Comparison of ENCODE assay signal across 1 cellular context in the genomic region with DNA sequence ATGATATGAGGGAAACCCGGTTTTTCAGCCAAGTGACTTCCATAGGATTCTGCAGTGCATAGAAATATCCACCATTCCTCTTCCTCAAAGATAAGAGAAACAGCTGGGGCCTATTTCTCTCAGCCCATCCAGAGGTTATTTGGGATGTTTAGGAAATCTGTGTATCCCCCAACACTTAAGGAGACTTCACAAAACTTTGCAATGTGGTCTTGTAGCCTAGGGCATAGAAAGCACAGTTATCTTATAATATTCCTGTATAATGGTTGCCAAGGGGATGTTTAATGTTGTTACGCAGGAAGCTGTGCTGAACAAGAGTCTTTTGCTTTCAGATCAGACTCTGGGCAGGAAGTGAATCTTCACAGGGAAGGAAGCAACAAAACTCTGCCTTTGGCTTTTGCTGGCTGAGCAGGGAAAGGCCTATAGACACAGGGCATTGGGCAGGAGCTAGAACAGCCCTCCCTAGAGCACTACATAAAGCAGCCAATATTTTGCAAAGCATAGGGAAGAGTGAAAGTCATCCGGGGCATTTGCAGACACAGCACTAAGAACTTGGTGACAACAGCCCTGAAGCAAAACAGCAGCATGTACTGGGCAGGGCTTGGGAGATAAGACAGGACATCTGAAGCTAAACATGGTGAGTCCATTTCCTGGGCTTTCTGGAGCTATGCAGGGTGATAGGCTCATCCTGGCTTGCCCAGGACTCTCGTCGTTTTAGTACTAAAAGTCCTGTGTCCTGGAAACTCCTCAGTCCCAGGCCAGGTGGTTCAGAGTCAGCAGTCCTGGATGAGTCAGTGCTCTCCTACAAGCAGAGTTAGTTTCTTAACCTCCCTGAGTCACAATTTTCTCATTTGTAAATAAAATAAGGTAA.
TF ChIP-seq lines count a peak whose summit lies in the region.

No MANE protein-coding gene starts in this region.

TF ChIP-seq in HepG2, 621 proteins besides CTCF, POLR2A, EP300 and RAD21 (continued from another document and continues in another):
- TF ChIP-seq SOX13 (IDR thresholded peaks at IDR 0.05): no peak
- TF ChIP-seq SOX13 (CRISPR knock-in tag; conservative IDR thresholded peaks at IDR 0.05 in 1 of 2, IDR thresholded peaks at IDR 0.05 in 1 of 2): peak; percentile 45 to 57; a peak in 1 of 4 replicates
- TF ChIP-seq FOXM1 (CRISPR knock-in tag; IDR thresholded peaks at IDR 0.05): no peak
- TF ChIP-seq, protein P1, sequence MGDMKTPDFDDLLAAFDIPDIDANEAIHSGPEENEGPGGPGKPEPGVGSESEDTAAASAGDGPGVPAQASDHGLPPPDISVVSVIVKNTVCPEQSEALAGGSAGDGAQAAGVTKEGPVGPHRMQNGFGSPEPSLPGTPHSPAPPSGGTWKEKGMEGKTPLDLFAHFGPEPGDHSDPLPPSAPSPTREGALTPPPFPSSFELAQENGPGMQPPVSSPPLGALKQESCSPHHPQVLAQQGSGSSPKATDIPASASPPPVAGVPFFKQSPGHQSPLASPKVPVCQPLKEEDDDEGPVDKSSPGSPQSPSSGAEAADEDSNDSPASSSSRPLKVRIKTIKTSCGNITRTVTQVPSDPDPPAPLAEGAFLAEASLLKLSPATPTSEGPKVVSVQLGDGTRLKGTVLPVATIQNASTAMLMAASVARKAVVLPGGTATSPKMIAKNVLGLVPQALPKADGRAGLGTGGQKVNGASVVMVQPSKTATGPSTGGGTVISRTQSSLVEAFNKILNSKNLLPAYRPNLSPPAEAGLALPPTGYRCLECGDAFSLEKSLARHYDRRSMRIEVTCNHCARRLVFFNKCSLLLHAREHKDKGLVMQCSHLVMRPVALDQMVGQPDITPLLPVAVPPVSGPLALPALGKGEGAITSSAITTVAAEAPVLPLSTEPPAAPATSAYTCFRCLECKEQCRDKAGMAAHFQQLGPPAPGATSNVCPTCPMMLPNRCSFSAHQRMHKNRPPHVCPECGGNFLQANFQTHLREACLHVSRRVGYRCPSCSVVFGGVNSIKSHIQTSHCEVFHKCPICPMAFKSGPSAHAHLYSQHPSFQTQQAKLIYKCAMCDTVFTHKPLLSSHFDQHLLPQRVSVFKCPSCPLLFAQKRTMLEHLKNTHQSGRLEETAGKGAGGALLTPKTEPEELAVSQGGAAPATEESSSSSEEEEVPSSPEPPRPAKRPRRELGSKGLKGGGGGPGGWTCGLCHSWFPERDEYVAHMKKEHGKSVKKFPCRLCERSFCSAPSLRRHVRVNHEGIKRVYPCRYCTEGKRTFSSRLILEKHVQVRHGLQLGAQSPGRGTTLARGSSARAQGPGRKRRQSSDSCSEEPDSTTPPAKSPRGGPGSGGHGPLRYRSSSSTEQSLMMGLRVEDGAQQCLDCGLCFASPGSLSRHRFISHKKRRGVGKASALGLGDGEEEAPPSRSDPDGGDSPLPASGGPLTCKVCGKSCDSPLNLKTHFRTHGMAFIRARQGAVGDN (CRISPR knock-in tag; IDR thresholded peaks at IDR 0.05): no peak
- no peak for TF ChIP-seq XBP1 (CRISPR knock-in tag; IDR thresholded peaks at IDR 0.05)
- no peak for TF ChIP-seq NAIF1 (CRISPR knock-in tag; IDR thresholded peaks at IDR 0.05; ENCODE audit: borderline replicate concordance)
- peak; percentile 63; the same call in 1 of the 2 replicates for TF ChIP-seq HDAC2 (CRISPR knock-in tag; IDR thresholded peaks at IDR 0.05)
- TF ChIP-seq, protein P2, sequence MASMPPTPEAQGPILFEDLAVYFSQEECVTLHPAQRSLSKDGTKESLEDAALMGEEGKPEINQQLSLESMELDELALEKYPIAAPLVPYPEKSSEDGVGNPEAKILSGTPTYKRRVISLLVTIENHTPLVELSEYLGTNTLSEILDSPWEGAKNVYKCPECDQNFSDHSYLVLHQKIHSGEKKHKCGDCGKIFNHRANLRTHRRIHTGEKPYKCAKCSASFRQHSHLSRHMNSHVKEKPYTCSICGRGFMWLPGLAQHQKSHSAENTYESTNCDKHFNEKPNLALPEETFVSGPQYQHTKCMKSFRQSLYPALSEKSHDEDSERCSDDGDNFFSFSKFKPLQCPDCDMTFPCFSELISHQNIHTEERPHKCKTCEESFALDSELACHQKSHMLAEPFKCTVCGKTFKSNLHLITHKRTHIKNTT (CRISPR knock-in tag; IDR thresholded peaks at IDR 0.05): no peak
- TF ChIP-seq PPARG (CRISPR knock-in tag; conservative IDR thresholded peaks at IDR 0.05): 0 out of 2 replicates have a peak, but pooled peaks have one; percentile 13
- TF ChIP-seq ZFP36 (IDR thresholded peaks at IDR 0.05; ENCODE audit: borderline replicate concordance, low read depth, low read length, partially characterized antibody): no peak
- TF ChIP-seq, protein P3, sequence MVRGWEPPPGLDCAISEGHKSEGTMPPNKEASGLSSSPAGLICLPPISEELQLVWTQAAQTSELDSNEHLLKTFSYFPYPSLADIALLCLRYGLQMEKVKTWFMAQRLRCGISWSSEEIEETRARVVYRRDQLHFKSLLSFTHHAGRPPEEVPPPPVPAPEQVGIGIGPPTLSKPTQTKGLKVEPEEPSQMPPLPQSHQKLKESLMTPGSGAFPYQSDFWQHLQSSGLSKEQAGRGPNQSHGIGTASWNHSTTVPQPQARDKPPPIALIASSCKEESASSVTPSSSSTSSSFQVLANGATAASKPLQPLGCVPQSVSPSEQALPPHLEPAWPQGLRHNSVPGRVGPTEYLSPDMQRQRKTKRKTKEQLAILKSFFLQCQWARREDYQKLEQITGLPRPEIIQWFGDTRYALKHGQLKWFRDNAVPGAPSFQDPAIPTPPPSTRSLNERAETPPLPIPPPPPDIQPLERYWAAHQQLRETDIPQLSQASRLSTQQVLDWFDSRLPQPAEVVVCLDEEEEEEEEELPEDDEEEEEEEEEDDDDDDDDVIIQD (CRISPR knock-in tag; IDR thresholded peaks at IDR 0.05; ENCODE audit: low read depth): 0 out of 2 replicates have a peak, but pooled peaks have one; percentile 14
- no peak for TF ChIP-seq ZNF660 (CRISPR knock-in tag; IDR thresholded peaks at IDR 0.05; ENCODE audit: borderline replicate concordance, low read depth)
- 0 out of 3 replicates have a peak, but pooled peaks have one; percentile 37 for TF ChIP-seq MXI1 (IDR thresholded peaks at IDR 0.05; ENCODE audit: borderline replicate concordance, low read depth, low read length)
- peak; percentile 67; the same call in 1 of the 2 replicates for TF ChIP-seq ZNF264 (CRISPR knock-in tag; IDR thresholded peaks at IDR 0.05)
- TF ChIP-seq RBFOX2 (IDR thresholded peaks at IDR 0.05; ENCODE audit: low read depth, low read length): peak; percentile 32; the same call in 1 of the 2 replicates
- TF ChIP-seq HOXA5 (CRISPR knock-in tag; IDR thresholded peaks at IDR 0.05): 0 out of 2 replicates have a peak, but pooled peaks have one; percentile 26
- 0 out of 2 replicates have a peak, but pooled peaks have one; percentile 20 for TF ChIP-seq REPIN1 (CRISPR knock-in tag; IDR thresholded peaks at IDR 0.05; ENCODE audit: borderline replicate concordance, low read depth)
- peak; percentile 47; the same call in 1 of the 2 replicates for TF ChIP-seq DMAP1 (CRISPR knock-in tag; IDR thresholded peaks at IDR 0.05)
- TF ChIP-seq, protein P4, sequence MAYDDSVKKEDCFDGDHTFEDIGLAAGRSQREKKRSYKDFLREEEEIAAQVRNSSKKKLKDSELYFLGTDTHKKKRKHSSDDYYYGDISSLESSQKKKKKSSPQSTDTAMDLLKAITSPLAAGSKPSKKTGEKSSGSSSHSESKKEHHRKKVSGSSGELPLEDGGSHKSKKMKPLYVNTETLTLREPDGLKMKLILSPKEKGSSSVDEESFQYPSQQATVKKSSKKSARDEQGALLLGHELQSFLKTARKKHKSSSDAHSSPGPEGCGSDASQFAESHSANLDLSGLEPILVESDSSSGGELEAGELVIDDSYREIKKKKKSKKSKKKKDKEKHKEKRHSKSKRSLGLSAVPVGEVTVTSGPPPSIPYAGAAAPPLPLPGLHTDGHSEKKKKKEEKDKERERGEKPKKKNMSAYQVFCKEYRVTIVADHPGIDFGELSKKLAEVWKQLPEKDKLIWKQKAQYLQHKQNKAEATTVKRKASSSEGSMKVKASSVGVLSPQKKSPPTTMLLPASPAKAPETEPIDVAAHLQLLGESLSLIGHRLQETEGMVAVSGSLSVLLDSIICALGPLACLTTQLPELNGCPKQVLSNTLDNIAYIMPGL (CRISPR knock-in tag; IDR thresholded peaks at IDR 0.05; ENCODE audit: borderline replicate concordance in 1 of 2, low read depth in 1 of 2): peak; percentile 21 to 61; a peak in 1 of 4 replicates
- no peak for TF ChIP-seq PTBP1 (IDR thresholded peaks at IDR 0.05; ENCODE audit: low read depth, low read length, poor library complexity, severe bottlenecking)
- TF ChIP-seq, protein P5, sequence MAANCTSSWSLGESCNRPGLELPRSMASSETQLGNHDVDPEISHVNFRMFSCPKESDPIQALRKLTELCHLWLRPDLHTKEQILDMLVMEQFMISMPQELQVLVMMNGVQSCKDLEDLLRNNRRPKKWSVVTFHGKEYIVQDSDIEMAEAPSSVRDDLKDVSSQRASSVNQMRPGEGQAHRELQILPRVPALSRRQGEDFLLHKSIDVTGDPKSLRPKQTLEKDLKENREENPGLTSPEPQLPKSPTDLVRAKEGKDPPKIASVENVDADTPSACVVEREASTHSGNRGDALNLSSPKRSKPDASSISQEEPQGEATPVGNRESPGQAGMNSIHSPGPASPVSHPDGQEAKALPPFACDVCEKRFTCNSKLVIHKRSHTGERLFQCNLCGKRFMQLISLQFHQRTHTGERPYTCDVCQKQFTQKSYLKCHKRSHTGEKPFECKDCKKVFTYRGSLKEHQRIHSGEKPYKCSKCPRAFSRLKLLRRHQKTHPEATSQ (CRISPR knock-in tag; IDR thresholded peaks at IDR 0.05; ENCODE audit: borderline replicate concordance): peak; percentile 41; the same call in 1 of the 2 replicates
- TF ChIP-seq AHR (CRISPR knock-in tag; IDR thresholded peaks at IDR 0.05): no peak
- TF ChIP-seq, protein P6, sequence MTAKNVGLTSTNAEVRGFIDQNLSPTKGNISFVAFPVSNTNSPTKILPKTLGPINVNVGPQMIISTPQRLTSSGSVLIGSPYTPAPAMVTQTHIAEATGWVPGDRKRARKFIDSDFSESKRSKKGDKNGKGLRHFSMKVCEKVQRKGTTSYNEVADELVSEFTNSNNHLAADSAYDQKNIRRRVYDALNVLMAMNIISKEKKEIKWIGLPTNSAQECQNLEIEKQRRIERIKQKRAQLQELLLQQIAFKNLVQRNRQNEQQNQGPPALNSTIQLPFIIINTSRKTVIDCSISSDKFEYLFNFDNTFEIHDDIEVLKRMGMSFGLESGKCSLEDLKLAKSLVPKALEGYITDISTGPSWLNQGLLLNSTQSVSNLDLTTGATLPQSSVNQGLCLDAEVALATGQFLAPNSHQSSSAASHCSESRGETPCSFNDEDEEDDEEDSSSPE (CRISPR knock-in tag; IDR thresholded peaks at IDR 0.05): 0 out of 2 replicates have a peak, but pooled peaks have one; percentile 28
- TF ChIP-seq, protein P7, sequence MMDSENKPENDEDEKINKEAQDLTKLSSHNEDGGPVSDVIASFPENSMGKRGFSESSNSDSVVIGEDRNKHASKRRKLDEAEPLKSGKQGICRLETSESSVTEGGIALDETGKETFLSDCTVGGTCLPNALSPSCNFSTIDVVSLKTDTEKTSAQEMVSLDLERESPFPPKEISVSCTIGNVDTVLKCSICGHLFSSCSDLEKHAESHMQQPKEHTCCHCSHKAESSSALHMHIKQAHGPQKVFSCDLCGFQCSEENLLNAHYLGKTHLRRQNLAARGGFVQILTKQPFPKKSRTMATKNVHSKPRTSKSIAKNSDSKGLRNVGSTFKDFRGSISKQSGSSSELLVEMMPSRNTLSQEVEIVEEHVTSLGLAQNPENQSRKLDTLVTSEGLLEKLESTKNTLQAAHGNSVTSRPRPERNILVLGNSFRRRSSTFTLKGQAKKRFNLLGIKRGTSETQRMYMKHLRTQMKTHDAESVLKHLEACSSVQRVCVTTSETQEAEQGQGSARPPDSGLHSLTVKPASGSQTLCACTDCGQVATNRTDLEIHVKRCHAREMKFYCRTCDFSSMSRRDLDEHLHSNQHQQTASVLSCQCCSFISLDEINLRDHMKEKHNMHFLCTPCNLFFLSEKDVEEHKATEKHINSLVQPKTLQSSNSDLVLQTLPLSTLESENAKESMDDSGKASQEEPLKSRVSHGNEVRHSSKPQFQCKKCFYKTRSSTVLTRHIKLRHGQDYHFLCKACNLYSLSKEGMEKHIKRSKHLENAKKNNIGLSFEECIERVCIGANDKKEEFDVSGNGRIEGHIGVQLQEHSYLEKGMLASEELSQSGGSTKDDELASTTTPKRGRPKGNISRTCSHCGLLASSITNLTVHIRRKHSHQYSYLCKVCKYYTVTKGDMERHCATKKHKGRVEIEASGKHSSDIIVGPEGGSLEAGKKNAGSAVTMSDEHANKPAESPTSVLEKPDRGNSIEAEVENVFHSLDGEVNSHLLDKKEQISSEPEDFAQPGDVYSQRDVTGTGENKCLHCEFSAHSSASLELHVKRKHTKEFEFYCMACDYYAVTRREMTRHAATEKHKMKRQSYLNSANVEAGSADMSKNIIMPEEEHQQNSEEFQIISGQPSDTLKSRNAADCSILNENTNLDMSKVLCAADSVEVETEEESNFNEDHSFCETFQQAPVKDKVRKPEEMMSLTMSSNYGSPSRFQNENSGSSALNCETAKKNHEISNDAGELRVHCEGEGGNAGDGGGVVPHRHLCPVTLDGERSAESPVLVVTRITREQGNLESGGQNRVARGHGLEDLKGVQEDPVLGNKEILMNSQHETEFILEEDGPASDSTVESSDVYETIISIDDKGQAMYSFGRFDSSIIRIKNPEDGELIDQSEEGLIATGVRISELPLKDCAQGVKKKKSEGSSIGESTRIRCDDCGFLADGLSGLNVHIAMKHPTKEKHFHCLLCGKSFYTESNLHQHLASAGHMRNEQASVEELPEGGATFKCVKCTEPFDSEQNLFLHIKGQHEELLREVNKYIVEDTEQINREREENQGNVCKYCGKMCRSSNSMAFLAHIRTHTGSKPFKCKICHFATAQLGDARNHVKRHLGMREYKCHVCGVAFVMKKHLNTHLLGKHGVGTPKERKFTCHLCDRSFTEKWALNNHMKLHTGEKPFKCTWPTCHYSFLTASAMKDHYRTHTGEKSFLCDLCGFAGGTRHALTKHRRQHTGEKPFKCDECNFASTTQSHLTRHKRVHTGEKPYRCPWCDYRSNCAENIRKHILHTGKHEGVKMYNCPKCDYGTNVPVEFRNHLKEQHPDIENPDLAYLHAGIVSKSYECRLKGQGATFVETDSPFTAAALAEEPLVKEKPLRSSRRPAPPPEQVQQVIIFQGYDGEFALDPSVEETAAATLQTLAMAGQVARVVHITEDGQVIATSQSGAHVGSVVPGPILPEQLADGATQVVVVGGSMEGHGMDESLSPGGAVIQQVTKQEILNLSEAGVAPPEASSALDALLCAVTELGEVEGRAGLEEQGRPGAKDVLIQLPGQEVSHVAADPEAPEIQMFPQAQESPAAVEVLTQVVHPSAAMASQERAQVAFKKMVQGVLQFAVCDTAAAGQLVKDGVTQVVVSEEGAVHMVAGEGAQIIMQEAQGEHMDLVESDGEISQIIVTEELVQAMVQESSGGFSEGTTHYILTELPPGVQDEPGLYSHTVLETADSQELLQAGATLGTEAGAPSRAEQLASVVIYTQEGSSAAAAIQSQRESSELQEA (CRISPR knock-in tag; IDR thresholded peaks at IDR 0.05; ENCODE audit: not compliant biosample characterization): no peak
- no peak for TF ChIP-seq ZBTB3 (CRISPR knock-in tag; IDR thresholded peaks at IDR 0.05; ENCODE audit: borderline replicate concordance, low read depth)
